Comparison of ENCODE assay signal across 20 cellular contexts in the genomic region with DNA sequence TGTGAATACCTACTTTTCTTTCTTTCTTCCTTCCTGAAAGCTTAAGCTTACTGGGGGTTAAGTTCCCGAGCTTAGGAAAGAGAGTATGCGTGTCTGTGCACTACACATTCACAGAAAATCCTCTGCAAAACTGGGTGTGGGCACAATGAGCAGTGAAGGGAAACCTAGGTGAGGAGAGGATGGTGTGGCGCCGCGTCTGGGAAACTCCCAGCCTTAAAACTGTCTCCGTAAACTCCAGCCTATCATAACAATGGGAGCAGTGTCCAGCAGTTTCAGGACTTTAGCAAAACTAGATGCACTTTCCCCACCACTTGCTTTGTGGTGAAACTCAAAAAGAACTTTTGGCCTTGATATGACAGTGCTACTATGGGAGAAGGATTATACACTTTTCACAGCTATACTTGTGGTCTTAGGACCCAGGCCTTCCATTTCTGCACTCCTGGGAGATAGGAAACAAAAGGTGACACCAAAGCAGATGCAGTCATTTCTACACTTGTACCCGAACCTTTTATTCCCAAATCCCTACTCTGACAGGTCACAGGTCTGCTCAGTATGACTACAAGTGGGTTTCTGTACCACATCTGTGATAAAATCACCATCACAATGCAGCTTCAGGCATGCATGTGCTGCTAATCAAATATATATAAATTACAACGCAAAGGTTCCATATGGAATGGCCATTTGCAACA. TPM values are rescaled to one million over a fixed set of nuclear protein-coding genes. Genes with fewer than 3 reads are reported as not detected.
DNase-seq lines count a peak whose midpoint lies in the region; ATAC-seq, FAIRE-seq and TF ChIP-seq lines count a peak whose summit lies in the region.
"Had no signal": no experiment of that assay in that cellular context is flagged by ENCODE, and none has a peak within 500 bp of the region (broad histone marks: within the 10 kb centered on the region; RNA-seq: fewer than 3 reads in every experiment).

No MANE protein-coding gene starts in this region.

- TF ChIP-seq CTCF in HepG2 (CRISPR knock-in tag; IDR thresholded peaks at IDR 0.05) (no peak), right lobe of liver (IDR thresholded peaks at IDR 0.05) (no peak), GM12878 (IDR thresholded peaks at IDR 0.05 in 2 of 3, conservative IDR thresholded peaks at IDR 0.05 in 1 of 3; ENCODE audit: control insufficient read depth in 2 of 3, extremely low read depth in 1 of 3, insufficient read depth in 1 of 3, low read depth in 3 of 3, low read length in 3 of 3) (no peak), osteocyte (IDR thresholded peaks at IDR 0.05) (no peak)

- ATAC-seq in HepG2 (peak; percentile 82), right lobe of liver (no peak), GM12878 (no peak; the same call in 1 of the 3 replicates), GM19467 (IDR thresholded peaks at IDR 0.05; ENCODE audit: unreplicated experiment) (no peak)
- ATAC-seq: GM23338 had no signal

- H3K36me3 ChIP-seq in HepG2 (replicated peaks in 1 of 2; ENCODE audit: control insufficient read depth in 1 of 2, insufficient read depth in 2 of 2, low read length in 2 of 2) = no peaks in the 10 kb centered on the region; a peak in 1 of 5 replicates
- no peaks in the 10 kb centered on the region for H3K36me3 ChIP-seq in right lobe of liver
- H3K36me3 ChIP-seq in GM12878 (ENCODE audit: control insufficient read depth in 2 of 2, insufficient read depth in 2 of 2, low read length in 1 of 2) = peaks cover 0 to 4% of the 10 kb centered on the region in 2 experiments; a peak in 2 of 4 replicates
- H3K36me3 ChIP-seq: BE2C had no signal

- DNase-seq in HepG2 (ENCODE audit: low spot score) (peak; percentile 44), right lobe of liver (no peak), GM12878 (ENCODE audit: low read depth, low spot score) (no peak), left kidney (ENCODE audit: low read depth, low spot score) (peak; percentile 41), osteocyte (ENCODE audit: extremely low spot score, unreplicated experiment) (no peak), COLO668 (lab: John Stamatoyannopoulos, UW; ENCODE audit: unreplicated experiment) (no peak)
- DNase-seq: BE2C, DMS 273 treated with DMSO at 0.1 percent for 48 hours, DND-41, HCEC 1CT, Karpas-422, NCI-H1694, NCI-H446, NCI-H526, OCI-M1 had no signal

- H3K4me1 ChIP-seq in HepG2 (ENCODE audit: insufficient read depth, low read length) (peaks cover 8% of the 10 kb centered on the region), right lobe of liver (no peaks in the 10 kb centered on the region), GM12878 (ENCODE audit: control insufficient read depth, insufficient read depth, low read length) (peaks cover 8% of the 10 kb centered on the region)
- H3K4me1 ChIP-seq: SJSA1 had no signal

- intact Hi-C loops in HepG2 (cut with micrococcal nuclease; ENCODE audit: unreplicated experiment) = no loop called here
- intact Hi-C loops in right lobe of liver (cut with DNase I) = no loop called here
- intact Hi-C loops in GM12878 (cut with micrococcal nuclease; ENCODE audit: unreplicated experiment) = no loop called here

- H3K4me2 ChIP-seq in HepG2 (ENCODE audit: low read depth, low read length) = peak overlapping the region; percentile 32
- H3K4me2 ChIP-seq in GM12878 (ENCODE audit: control insufficient read depth, insufficient read depth) = no peak overlapping the region
- H3K4me2 ChIP-seq: GM23338 had no signal

- RAD21 ChIA-PET in GM12878 (lab: Charles Lee; ENCODE audit: unreplicated experiment) = interaction anchor here (0.7 to 5.8 kb wide), 8 partner anchors 9 to 982 kb away, joined by 3 to 51 read pairs (median 3); no protein-coding TSS in a partner anchor

- no peak overlapping the region for H3K9ac ChIP-seq in HepG2 (ENCODE audit: insufficient read depth, low read depth, low read length)
- H3K9ac ChIP-seq in GM12878 (ENCODE audit: control insufficient read depth, insufficient read depth, low read length) = no peak overlapping the region

- peak overlapping the region; percentile 19 for H3K27ac ChIP-seq in HepG2 (ENCODE audit: extremely low read length, insufficient read depth, low read length)
- H3K27ac ChIP-seq in right lobe of liver = no peak overlapping the region
- H3K27ac ChIP-seq in GM12878 (ENCODE audit: control insufficient read depth, insufficient read depth) = no peak overlapping the region
- H3K27ac ChIP-seq: SJSA1 had no signal

- TF ChIP-seq POLR2A in HepG2 (IDR thresholded peaks at IDR 0.05; ENCODE audit: insufficient read depth in 1 of 2, low read depth in 2 of 2, low read length in 2 of 2) = no peak
- TF ChIP-seq POLR2A in right lobe of liver (IDR thresholded peaks at IDR 0.05) = no peak
- TF ChIP-seq POLR2A in GM12878 (IDR thresholded peaks at IDR 0.05; ENCODE audit: low read depth, low read length) = no peak

- H4K20me1 ChIP-seq in HepG2 (ENCODE audit: insufficient read depth, low read length) (no peaks in the 10 kb centered on the region), GM12878 (ENCODE audit: control insufficient read depth, insufficient read depth) (no peaks in the 10 kb centered on the region)

- H3K27me3 ChIP-seq in HepG2 (ENCODE audit: control insufficient read depth in 1 of 2, insufficient read depth in 2 of 2, low read length in 2 of 2) (no peaks in the 10 kb centered on the region), right lobe of liver (no peaks in the 10 kb centered on the region), GM12878 (replicated peaks in 1 of 2; ENCODE audit: control insufficient read depth in 2 of 2, insufficient read depth in 2 of 2, low read length in 1 of 2) (no peaks in the 10 kb centered on the region)
- H3K27me3 ChIP-seq: BE2C, SJSA1 had no signal

- FAIRE-seq in HepG2 (lab: Jason Lieb, UNC) (no peak), GM12878 (lab: Jason Lieb, UNC) (no peak)
- FAIRE-seq: GM12891, RCC 7860 had no signal

- no peaks in the 10 kb centered on the region for H3K9me3 Mint-ChIP-seq in osteocyte (ENCODE audit: unreplicated experiment)
- H3K9me3 Mint-ChIP-seq: GM23338 had no signal

- no peak for TF ChIP-seq EP300 in HepG2 (IDR thresholded peaks at IDR 0.05; ENCODE audit: low read depth in 2 of 2, low read length in 2 of 2)
- TF ChIP-seq EP300 in HepG2 (CRISPR knock-in tag; IDR thresholded peaks at IDR 0.05; ENCODE audit: borderline replicate concordance) = no peak
- TF ChIP-seq EP300 in GM12878 (IDR thresholded peaks at IDR 0.05; ENCODE audit: borderline replicate concordance in 1 of 2, control insufficient read depth in 1 of 2, low read depth in 2 of 2, low read length in 2 of 2) = no peak

- TF ChIP-seq RAD21 in HepG2 (CRISPR knock-in tag; IDR thresholded peaks at IDR 0.05) = no peak
- TF ChIP-seq RAD21 in GM12878 (IDR thresholded peaks at IDR 0.05; ENCODE audit: insufficient read depth, low read depth, low read length) = no peak

- in situ Hi-C loops in HepG2 (cut with HindIII; ENCODE audit: extremely low pct_ligation_motif_present, low pct_unique_long_range_greater_than_20kb) = loop anchor here (5.0 kb wide), 1 partner anchor 133 kb away; no protein-coding TSS in a partner anchor
- in situ Hi-C loops in GM12878 (cut with MboI) = loop anchor here (5.0 kb wide), 1 partner anchor 133 kb away; no protein-coding TSS in a partner anchor

- CTCF ChIA-PET in HepG2 (lab: Yijun Ruan, JAX; ENCODE audit: low intra/inter-chr PET ratio, low total read pairs) (no interaction called here), GM12878 (lab: Yijun Ruan, JAX) (interaction anchor here (0.6 to 9.8 kb wide), 6 partner anchors 12 to 154 kb away, joined by 3 to 244 read pairs (median 6); no protein-coding TSS in a partner anchor)

- POLR2A ChIA-PET in HepG2 (lab: Yijun Ruan, JAX) = no interaction called here
- POLR2A ChIA-PET in GM12878 (lab: Charles Lee) = interaction anchor here (0.6 to 1.2 kb wide), 5 partner anchors 10 to 39 kb away, joined by 3 to 7 read pairs (median 3); a partner anchor contains a TSS

- H3K27ac Mint-ChIP-seq in osteocyte (ENCODE audit: unreplicated experiment) = no peak overlapping the region
- H3K27ac Mint-ChIP-seq: GM23338 had no signal

- BruUV-seq in HepG2 (replicated peaks; lab: Mats Ljungman, UMichigan) (no TSS peak), GM12878 (replicated peaks; lab: Mats Ljungman, UMichigan) (no TSS peak)

- no peaks in the 10 kb centered on the region for H3K27me3 Mint-ChIP-seq in osteocyte (ENCODE audit: unreplicated experiment)

- peaks cover 3% of the 10 kb centered on the region for H3K4me1 Mint-ChIP-seq in osteocyte (ENCODE audit: unreplicated experiment)

- 66% methylated on average over 8 of the region's 8 CpGs for WGBS in HepG2 (ENCODE audit: low lambda C conversion rate)
- 90% methylated on average over 7 of the region's 8 CpGs for WGBS in right lobe of liver (ENCODE audit: insufficient coverage, low coverage, low lambda C conversion rate, missing lambda C conversion rate)
- WGBS in GM12878 (ENCODE audit: insufficient coverage, insufficient replicate concordance, low lambda C conversion rate, missing lambda C conversion rate) = 84% methylated on average over 8 of the region's 8 CpGs

- H3K9me3 ChIP-seq in HepG2 (ENCODE audit: low read length) (no peaks in the 10 kb centered on the region), right lobe of liver (no peaks in the 10 kb centered on the region), GM12878 (replicated peaks; ENCODE audit: control insufficient read depth, insufficient read depth, low read length) (no peaks in the 10 kb centered on the region)
- H3K9me3 ChIP-seq: BE2C, SJSA1 had no signal

- no peaks in the 10 kb centered on the region for H3K36me3 Mint-ChIP-seq in osteocyte (ENCODE audit: unreplicated experiment)

- no peak overlapping the region for H2AFZ ChIP-seq in HepG2 (ENCODE audit: low read length)
- H2AFZ ChIP-seq in GM12878 (ENCODE audit: control insufficient read depth, low read depth, low read length) = no peak overlapping the region
- H2AFZ ChIP-seq: GM23338 had no signal

- H3K79me2 ChIP-seq in HepG2 (ENCODE audit: insufficient read depth, low read length) (no peaks in the 10 kb centered on the region), GM12878 (ENCODE audit: control insufficient read depth, insufficient read depth, low read length) (no peaks in the 10 kb centered on the region; the same call in 1 of the 2 replicates)

- SMC1A ChIA-PET in GM12878 (lab: Charles Lee; ENCODE audit: uncharacterized antibody, unreplicated experiment) = interaction anchor here (0.6 to 2.8 kb wide), 12 partner anchors 8 to 136 kb away, joined by 3 to 20 read pairs (median 4); no protein-coding TSS in a partner anchor

- no peak overlapping the region for H3K4me3 Mint-ChIP-seq in osteocyte (ENCODE audit: unreplicated experiment)
- H3K4me3 Mint-ChIP-seq: GM23338 had no signal

- no peak overlapping the region for H3K4me3 ChIP-seq in HepG2 (replicated peaks in 1 of 3; ENCODE audit: insufficient read depth in 1 of 3, low read depth in 2 of 3, low read length in 3 of 3)
- H3K4me3 ChIP-seq in right lobe of liver = no peak overlapping the region
- H3K4me3 ChIP-seq in GM12878 = no peak overlapping the region
- H3K4me3 ChIP-seq: GM23338, SJSA1 had no signal

RNA-seq across cellular contexts. Expression of a gene that starts 10.4 kb away (rescaled TPM):
- total RNA-seq in HepG2 (2016; rRNA removed; fragmentation: Illumina TruSeq; extraction: Trizol) (1.5 and 2.1 TPM in 2 replicates), right lobe of liver (1 to 10 TPM in 1 of 6 experiments, under 1 TPM in 5; 0.12 to 1.0 (median 0.30) TPM), GM12878 (2014; rRNA removed) (3.8 and 4.4 TPM in 2 replicates), GM12878 (2014; rRNA removed; fragmentation: Illumina TruSeq; extraction: Trizol) (5.1 TPM in 2 replicates), GM12878 (2021) (3.7 and 4.0 TPM in 2 replicates), osteocyte (3.4 and 3.6 TPM in 2 replicates)
- 0.10 and 0.18 TPM in 2 replicates for total RNA-seq in HepG2 (2016; cell fraction: cytosol; rRNA removed; fragmentation: Illumina TruSeq; extraction: Trizol; ENCODE audit: low read depth)
- 1.4 and 1.9 TPM in 2 replicates for total RNA-seq in HepG2 (2016; cell fraction: insoluble cytoplasmic fraction; rRNA removed; fragmentation: Illumina TruSeq; extraction: Trizol)
- total RNA-seq in HepG2 (2016; cell fraction: membrane; rRNA removed; fragmentation: Illumina TruSeq; extraction: Trizol) = 0.86 and 0.99 TPM in 2 replicates
- 2.1 TPM in 2 replicates for total RNA-seq in HepG2 (2016; cell fraction: nucleus; rRNA removed; fragmentation: Illumina TruSeq; extraction: Trizol)
- polyA plus RNA-seq in HepG2 (2011; rRNA removed) (0.13 and 0.18 TPM in 2 replicates), GM12878 (2011; rRNA removed) (1.6 and 3.1 TPM in 2 replicates), GM12878 (2014; fragmentation: Illumina TruSeq; extraction: Trizol) (3.4 and 3.9 TPM in 2 replicates), GM12878 (2014; fragmentation: Nextera tagmentation; extraction: Ambion mirVana) (1 to 10 TPM in 1 of 2 experiments, under 1 TPM in 1; 0.45 to 1.5 TPM), GM12878 (2014; rRNA removed) (1.7 and 1.8 TPM in 2 replicates), GM12878 (2016; fragmentation: Nextera tagmentation; extraction: Ambion mirVana) (under 1 TPM; 0.55 to 0.90 TPM)
- polyA plus RNA-seq in HepG2 (2011; cell fraction: cytosol; rRNA removed) = 0.08 and 0.12 TPM in 2 replicates
- 0.05 and 0.12 TPM in 2 replicates for polyA plus RNA-seq in HepG2 (2011; cell fraction: nucleus; rRNA removed)
- polyA plus RNA-seq in HepG2 (2012) = 0.13 and 0.47 TPM in 2 replicates
- polyA plus RNA-seq in HepG2 (2016; cell fraction: cytosol; fragmentation: Illumina TruSeq; extraction: Trizol; ENCODE audit: low read depth) = 0.11 TPM in 2 replicates
- 1.3 and 1.5 TPM in 2 replicates for polyA plus RNA-seq in HepG2 (2016; cell fraction: insoluble cytoplasmic fraction; fragmentation: Illumina TruSeq; extraction: Trizol; ENCODE audit: low read depth)
- polyA plus RNA-seq in HepG2 (2016; cell fraction: membrane; fragmentation: Illumina TruSeq; extraction: Trizol; ENCODE audit: low read depth) = 0.46 and 0.49 TPM in 2 replicates
- 1.1 and 1.2 TPM in 2 replicates for polyA plus RNA-seq in HepG2 (2016; cell fraction: nucleus; fragmentation: Illumina TruSeq; extraction: Trizol; ENCODE audit: insufficient read depth, low read depth)
- polyA minus RNA-seq in HepG2 (2011; rRNA and poly(A)+ RNA removed; ENCODE audit: low replicate concordance) = 0.12 and 0.82 TPM in 2 replicates
- polyA minus RNA-seq in HepG2 (2011; cell fraction: cytosol; rRNA and poly(A)+ RNA removed) = 0.30 and 0.35 TPM in 2 replicates
- 0.90 and 1.6 TPM in 2 replicates for polyA minus RNA-seq in HepG2 (2011; cell fraction: nucleus; rRNA and poly(A)+ RNA removed)
- total RNA-seq in GM12878 (2013; cell fraction: nucleolus; rRNA removed) = 4.3 and 4.8 TPM in 2 replicates
- 1.1 TPM for polyA plus RNA-seq in GM12878 (2011; ENCODE audit: low read depth)
- polyA plus RNA-seq in GM12878 (2011; cell fraction: cytosol; rRNA removed) = 0.69 TPM in 2 replicates
- 0.98 and 0.99 TPM in 2 replicates for polyA plus RNA-seq in GM12878 (2011; cell fraction: nucleus; rRNA removed)
- 1.4 and 1.5 TPM in 2 replicates for polyA plus RNA-seq in GM12878 (2012)
- 1.6 and 2.3 TPM in 2 replicates for polyA minus RNA-seq in GM12878 (2011; rRNA and poly(A)+ RNA removed)
- 0.80 and 1.4 TPM in 2 replicates for polyA minus RNA-seq in GM12878 (2011; cell fraction: cytosol; rRNA and poly(A)+ RNA removed)
- polyA minus RNA-seq in GM12878 (2011; cell fraction: nucleus; rRNA and poly(A)+ RNA removed) = 2.3 and 3.2 TPM in 2 replicates

RNA-seq across cellular contexts. Expression of a gene that starts 27.9 kb away (rescaled TPM):
- 3.0 and 3.5 TPM in 2 replicates for total RNA-seq in HepG2 (2016; rRNA removed; fragmentation: Illumina TruSeq; extraction: Trizol)
- 0.81 and 2.1 TPM in 2 replicates for total RNA-seq in HepG2 (2016; cell fraction: cytosol; rRNA removed; fragmentation: Illumina TruSeq; extraction: Trizol; ENCODE audit: low read depth)
- total RNA-seq in HepG2 (2016; cell fraction: insoluble cytoplasmic fraction; rRNA removed; fragmentation: Illumina TruSeq; extraction: Trizol) = 3.5 TPM in 2 replicates
- total RNA-seq in HepG2 (2016; cell fraction: membrane; rRNA removed; fragmentation: Illumina TruSeq; extraction: Trizol) = 2.3 TPM in 2 replicates
- 3.4 and 4.6 TPM in 2 replicates for total RNA-seq in HepG2 (2016; cell fraction: nucleus; rRNA removed; fragmentation: Illumina TruSeq; extraction: Trizol)
- polyA plus RNA-seq in HepG2 (2011; rRNA removed) = 7.6 TPM in 2 replicates
- 2.7 and 3.0 TPM in 2 replicates for polyA plus RNA-seq in HepG2 (2011; cell fraction: cytosol; rRNA removed)
- 9.2 and 10.1 TPM in 2 replicates for polyA plus RNA-seq in HepG2 (2011; cell fraction: nucleus; rRNA removed)
- 3.9 and 4.1 TPM in 2 replicates for polyA plus RNA-seq in HepG2 (2012)
- polyA plus RNA-seq in HepG2 (2016; cell fraction: cytosol; fragmentation: Illumina TruSeq; extraction: Trizol; ENCODE audit: low read depth) = 0.99 and 1.2 TPM in 2 replicates
- 1.5 and 2.9 TPM in 2 replicates for polyA plus RNA-seq in HepG2 (2016; cell fraction: insoluble cytoplasmic fraction; fragmentation: Illumina TruSeq; extraction: Trizol; ENCODE audit: low read depth)
- polyA plus RNA-seq in HepG2 (2016; cell fraction: membrane; fragmentation: Illumina TruSeq; extraction: Trizol; ENCODE audit: low read depth) = 0.98 and 1.2 TPM in 2 replicates
- polyA plus RNA-seq in HepG2 (2016; cell fraction: nucleus; fragmentation: Illumina TruSeq; extraction: Trizol; ENCODE audit: insufficient read depth, low read depth) = 5.7 and 6.7 TPM in 2 replicates
- 11.5 and 37.3 TPM in 2 replicates for polyA minus RNA-seq in HepG2 (2011; rRNA and poly(A)+ RNA removed; ENCODE audit: low replicate concordance)
- polyA minus RNA-seq in HepG2 (2011; cell fraction: cytosol; rRNA and poly(A)+ RNA removed) = 4.8 and 5.0 TPM in 2 replicates
- 12.1 and 14.7 TPM in 2 replicates for polyA minus RNA-seq in HepG2 (2011; cell fraction: nucleus; rRNA and poly(A)+ RNA removed)
- total RNA-seq in right lobe of liver = 1 to 10 TPM; 5.5 to 6.2 (median 5.7) TPM
- total RNA-seq in GM12878 (2013; cell fraction: nucleolus; rRNA removed) = 108 and 113 TPM in 2 replicates
- 8.8 and 11.2 TPM in 2 replicates for total RNA-seq in GM12878 (2014; rRNA removed)
- 9.6 and 10.0 TPM in 2 replicates for total RNA-seq in GM12878 (2014; rRNA removed; fragmentation: Illumina TruSeq; extraction: Trizol)
- total RNA-seq in GM12878 (2021) = 10.9 and 12.5 TPM in 2 replicates
- polyA plus RNA-seq in GM12878 (2011; ENCODE audit: low read depth) = 10.1 TPM
- polyA plus RNA-seq in GM12878 (2011; rRNA removed) = 33.9 and 34.0 TPM in 2 replicates
- polyA plus RNA-seq in GM12878 (2011; cell fraction: cytosol; rRNA removed) = 19.6 and 27.1 TPM in 2 replicates
- 23.6 and 39.4 TPM in 2 replicates for polyA plus RNA-seq in GM12878 (2011; cell fraction: nucleus; rRNA removed)
- polyA plus RNA-seq in GM12878 (2012) = 13.1 and 19.6 TPM in 2 replicates
- polyA plus RNA-seq in GM12878 (2014; fragmentation: Illumina TruSeq; extraction: Trizol) = 9.8 and 10.7 TPM in 2 replicates
- polyA plus RNA-seq in GM12878 (2014; fragmentation: Nextera tagmentation; extraction: Ambion mirVana) = 1 to 10 TPM; 4.1 to 5.6 TPM
- 7.0 and 7.8 TPM in 2 replicates for polyA plus RNA-seq in GM12878 (2014; rRNA removed)
- polyA plus RNA-seq in GM12878 (2016; fragmentation: Nextera tagmentation; extraction: Ambion mirVana) = 10 to 100 TPM; 11.2 to 13.9 TPM
- polyA minus RNA-seq in GM12878 (2011; rRNA and poly(A)+ RNA removed) = 41.5 and 49.3 TPM in 2 replicates
- polyA minus RNA-seq in GM12878 (2011; cell fraction: cytosol; rRNA and poly(A)+ RNA removed) = 16.2 and 16.7 TPM in 2 replicates
- polyA minus RNA-seq in GM12878 (2011; cell fraction: nucleus; rRNA and poly(A)+ RNA removed) = 29.1 and 33.5 TPM in 2 replicates
- total RNA-seq in osteocyte = 9.4 and 10.9 TPM in 2 replicates

RNA-seq across cellular contexts. Expression of a gene that starts 28.8 kb away (rescaled TPM):
- total RNA-seq in HepG2 (2016; rRNA removed; fragmentation: Illumina TruSeq; extraction: Trizol) = 22.6 and 27.7 TPM in 2 replicates
- total RNA-seq in HepG2 (2016; cell fraction: cytosol; rRNA removed; fragmentation: Illumina TruSeq; extraction: Trizol; ENCODE audit: low read depth) = 4.0 and 4.8 TPM in 2 replicates
- 22.2 and 25.8 TPM in 2 replicates for total RNA-seq in HepG2 (2016; cell fraction: insoluble cytoplasmic fraction; rRNA removed; fragmentation: Illumina TruSeq; extraction: Trizol)
- 13.8 and 17.4 TPM in 2 replicates for total RNA-seq in HepG2 (2016; cell fraction: membrane; rRNA removed; fragmentation: Illumina TruSeq; extraction: Trizol)
- total RNA-seq in HepG2 (2016; cell fraction: nucleus; rRNA removed; fragmentation: Illumina TruSeq; extraction: Trizol) = 23.2 and 24.3 TPM in 2 replicates
- polyA plus RNA-seq in HepG2 (2011; rRNA removed) = 17.4 and 18.8 TPM in 2 replicates
- polyA plus RNA-seq in HepG2 (2011; cell fraction: cytosol; rRNA removed) = 5.2 and 7.9 TPM in 2 replicates
- 18.2 and 21.1 TPM in 2 replicates for polyA plus RNA-seq in HepG2 (2011; cell fraction: nucleus; rRNA removed)
- polyA plus RNA-seq in HepG2 (2012) = 13.1 and 13.2 TPM in 2 replicates
- polyA plus RNA-seq in HepG2 (2016; cell fraction: cytosol; fragmentation: Illumina TruSeq; extraction: Trizol; ENCODE audit: low read depth) = 1.8 and 2.7 TPM in 2 replicates
- 17.4 and 17.9 TPM in 2 replicates for polyA plus RNA-seq in HepG2 (2016; cell fraction: insoluble cytoplasmic fraction; fragmentation: Illumina TruSeq; extraction: Trizol; ENCODE audit: low read depth)
- 4.9 and 6.5 TPM in 2 replicates for polyA plus RNA-seq in HepG2 (2016; cell fraction: membrane; fragmentation: Illumina TruSeq; extraction: Trizol; ENCODE audit: low read depth)
- polyA plus RNA-seq in HepG2 (2016; cell fraction: nucleus; fragmentation: Illumina TruSeq; extraction: Trizol; ENCODE audit: insufficient read depth, low read depth) = 40.9 and 42.8 TPM in 2 replicates
- 29.5 and 31.2 TPM in 2 replicates for polyA minus RNA-seq in HepG2 (2011; rRNA and poly(A)+ RNA removed; ENCODE audit: low replicate concordance)
- polyA minus RNA-seq in HepG2 (2011; cell fraction: cytosol; rRNA and poly(A)+ RNA removed) = 12.6 and 12.7 TPM in 2 replicates
- 35.3 and 43.6 TPM in 2 replicates for polyA minus RNA-seq in HepG2 (2011; cell fraction: nucleus; rRNA and poly(A)+ RNA removed)
- total RNA-seq in right lobe of liver = 10 to 100 TPM; 10.6 to 16.8 (median 14.9) TPM
- 147 and 173 TPM in 2 replicates for total RNA-seq in GM12878 (2013; cell fraction: nucleolus; rRNA removed)
- 29.1 and 34.2 TPM in 2 replicates for total RNA-seq in GM12878 (2014; rRNA removed)
- 53.8 and 53.9 TPM in 2 replicates for total RNA-seq in GM12878 (2014; rRNA removed; fragmentation: Illumina TruSeq; extraction: Trizol)
- 49.1 and 49.3 TPM in 2 replicates for total RNA-seq in GM12878 (2021)
- polyA plus RNA-seq in GM12878 (2011; ENCODE audit: low read depth) = 32.0 TPM
- polyA plus RNA-seq in GM12878 (2011; rRNA removed) = 127 and 195 TPM in 2 replicates
- 47.0 and 69.2 TPM in 2 replicates for polyA plus RNA-seq in GM12878 (2011; cell fraction: cytosol; rRNA removed)
- 97.0 and 105 TPM in 2 replicates for polyA plus RNA-seq in GM12878 (2011; cell fraction: nucleus; rRNA removed)
- polyA plus RNA-seq in GM12878 (2012) = 47.7 and 64.3 TPM in 2 replicates
- polyA plus RNA-seq in GM12878 (2014; fragmentation: Illumina TruSeq; extraction: Trizol) = 58.9 and 83.2 TPM in 2 replicates
- polyA plus RNA-seq in GM12878 (2014; fragmentation: Nextera tagmentation; extraction: Ambion mirVana) = 10 to 100 TPM; 12.3 to 18.0 TPM
- 35.5 and 42.6 TPM in 2 replicates for polyA plus RNA-seq in GM12878 (2014; rRNA removed)
- 10 to 100 TPM; 36.2 to 37.5 TPM for polyA plus RNA-seq in GM12878 (2016; fragmentation: Nextera tagmentation; extraction: Ambion mirVana)
- 78.9 and 97.3 TPM in 2 replicates for polyA minus RNA-seq in GM12878 (2011; rRNA and poly(A)+ RNA removed)
- polyA minus RNA-seq in GM12878 (2011; cell fraction: cytosol; rRNA and poly(A)+ RNA removed) = 29.5 and 39.5 TPM in 2 replicates
- 23.2 and 32.1 TPM in 2 replicates for polyA minus RNA-seq in GM12878 (2011; cell fraction: nucleus; rRNA and poly(A)+ RNA removed)
- total RNA-seq in osteocyte = 62.9 and 67.0 TPM in 2 replicates

Comparison
In these comparisons a context has a peak if more than half of its experiments do, and no peak if none do; other contexts are left out.
1. DNase-seq: peak in HepG2 (single experiment) and left kidney (single experiment); none in right lobe of liver (0 of 3), GM12878 (single experiment), osteocyte (single experiment) and COLO668 (single experiment).